In genomic region chr2:30229596-30229995, GRCh38 we compare ENCODE assay signal across 13 cellular contexts. TPM values are rescaled to one million over a fixed set of nuclear protein-coding genes. Genes with fewer than 3 reads are reported as not detected.
DNase-seq lines count a peak whose midpoint lies in the region; ATAC-seq and TF ChIP-seq lines count a peak whose summit lies in the region.
"Had no signal": no experiment of that assay in that cellular context is flagged by ENCODE, and none has a peak within 500 bp of the region (broad histone marks: within the 10 kb centered on the region; RNA-seq: fewer than 3 reads in every experiment).

No MANE protein-coding gene starts in this region.

- in situ Hi-C loops in transverse colon (cut with MboI; ENCODE audit: low pct_ligation_motif_present in 1 of 4, low pct_unique_long_range_greater_than_20kb in 1 of 4, low sequenced_read_pairs in 3 of 4) = loop anchor here in 2 of 4 donors (25.0 kb wide), 2 partner anchors 183 to 208 kb away; partner anchors contain the start of gene LCLAT1 (in 1 of the 2)

- TF ChIP-seq POLR2A in transverse colon (IDR thresholded peaks at IDR 0.05) = no peak

- H3K4me1 ChIP-seq in mesenchymal stem cell (ENCODE audit: control insufficient read depth, insufficient read depth, low read depth, low read length) (peaks cover 30% of the 10 kb centered on the region), transverse colon (peaks cover 6 to 59% (median 40%) of the 10 kb centered on the region in 4 donors), A673 (ENCODE audit: insufficient read depth, low read length, poor library complexity, severe bottlenecking) (peaks cover 14% of the 10 kb centered on the region)

- no peaks in the 10 kb centered on the region for H3K9me3 ChIP-seq in mesenchymal stem cell (ENCODE audit: control insufficient read depth, low read length)
- H3K9me3 ChIP-seq in transverse colon = no peaks in the 10 kb centered on the region
- H3K9me3 ChIP-seq in A673 (ENCODE audit: low read depth, low read length, poor library complexity, severe bottlenecking) = no peaks in the 10 kb centered on the region
- H3K9me3 ChIP-seq: neutrophil had no signal

- peaks cover 2% of the 10 kb centered on the region for H3K36me3 Mint-ChIP-seq in activated naive CD4-positive, alpha-beta T cell treated with anti-CD3 and anti-CD28 coated beads, Interleukin-2, amount 50 U/mL, for 24 hours
- peaks cover 18 to 19% of the 10 kb centered on the region in 2 donors for H3K36me3 Mint-ChIP-seq in activated naive CD4-positive, alpha-beta T cell treated with anti-CD3 and anti-CD28 coated beads, Interleukin-2, amount 50 U/mL, for 72 hours
- H3K36me3 Mint-ChIP-seq in activated CD8-positive, alpha-beta T cell treated with anti-CD3 and anti-CD28 coated beads for 36 hours (ENCODE audit: low read depth) = peaks cover 20% of the 10 kb centered on the region

- no TSS peak for BruUV-seq in A673 (replicated peaks; lab: Mats Ljungman, UMichigan)

- POLR2A ChIA-PET in activated CD8-positive, alpha-beta T cell treated with anti-CD3 and anti-CD28 coated beads for 36 hours (lab: Charles Lee) = interaction anchor here (1.2 to 19.3 kb wide), 9 partner anchors 10 to 218 kb away, joined by 3 to 440 read pairs (median 7); partner anchors contain the start of genes LCLAT1 and YPEL5
- POLR2A ChIA-PET in A673 (lab: Charles Lee; ENCODE audit: low non-redundant PET) = no interaction called here

- H2BK5ac ChIP-seq in mesenchymal stem cell (ENCODE audit: low read depth, low read length, poor library complexity, severe bottlenecking) = no peak overlapping the region

- H4K91ac ChIP-seq in mesenchymal stem cell (ENCODE audit: low read length) = no peak overlapping the region

- CTCF ChIA-PET in activated CD8-positive, alpha-beta T cell treated with anti-CD3 and anti-CD28 coated beads for 36 hours (lab: Charles Lee) = interaction anchor here (0.8 to 14.1 kb wide), 12 partner anchors 9 to 482 kb away, joined by 3 to 216 read pairs (median 4); partner anchors contain the start of gene YPEL5
- CTCF ChIA-PET in A673 (lab: Charles Lee) = interaction anchor here (1.9 kb wide), 1 partner anchor 482 kb away, joined by 18 read pairs; no protein-coding TSS in a partner anchor

- H2BK12ac ChIP-seq in mesenchymal stem cell (ENCODE audit: low read length in 2 of 2) = peak overlapping the region in 1 of 2 experiments; percentile 18

- TF ChIP-seq CTCF in activated CD8-positive, alpha-beta T cell treated with anti-CD3 and anti-CD28 coated beads for 36 hours (IDR thresholded peaks at IDR 0.05) = no peak
- TF ChIP-seq CTCF in transverse colon (IDR thresholded peaks at IDR 0.05) (no peak), A673 (conservative IDR thresholded peaks at IDR 0.05; ENCODE audit: low read depth, low read length) (no peak)

- no peak overlapping the region for H3K4me3 ChIP-seq in mesenchymal stem cell (ENCODE audit: insufficient read depth in 1 of 2, low read depth in 1 of 2, low read length in 2 of 2)
- no peak overlapping the region for H3K4me3 ChIP-seq in transverse colon
- H3K4me3 ChIP-seq in A673 (ENCODE audit: low read depth, low read length, poor library complexity, severe bottlenecking) = no peak overlapping the region

- H3K18ac ChIP-seq in mesenchymal stem cell (ENCODE audit: low read depth in 1 of 2, low read length in 2 of 2) = no peak overlapping the region

- H3K4me3 Mint-ChIP-seq in activated naive CD4-positive, alpha-beta T cell treated with anti-CD3 and anti-CD28 coated beads, Interleukin-2, amount 50 U/mL, for 24 hours = peak overlapping the region; percentile 77
- H3K4me3 Mint-ChIP-seq in activated CD8-positive, alpha-beta T cell treated with anti-CD3 and anti-CD28 coated beads for 36 hours = peak overlapping the region; percentile 78

- no peak overlapping the region for H2AFZ ChIP-seq in mesenchymal stem cell (ENCODE audit: low read depth, low read length)

- peak overlapping the region in 1 of 2 experiments; percentile 20 for H3K4ac ChIP-seq in mesenchymal stem cell (ENCODE audit: low read depth in 1 of 2, low read length in 2 of 2)

- no peak overlapping the region for H3K14ac ChIP-seq in mesenchymal stem cell (ENCODE audit: low read length in 2 of 2)

- no peak overlapping the region for H3K4me2 ChIP-seq in mesenchymal stem cell (ENCODE audit: low read length, poor library complexity, severe bottlenecking)

- H3K4me1 Mint-ChIP-seq in activated naive CD4-positive, alpha-beta T cell treated with anti-CD3 and anti-CD28 coated beads, Interleukin-2, amount 50 U/mL, for 24 hours = peaks cover 66% of the 10 kb centered on the region
- peaks cover 63% of the 10 kb centered on the region for H3K4me1 Mint-ChIP-seq in activated CD8-positive, alpha-beta T cell treated with anti-CD3 and anti-CD28 coated beads for 36 hours (ENCODE audit: low read depth)

- H2BK15ac ChIP-seq in mesenchymal stem cell (ENCODE audit: low read depth, poor library complexity, severe bottlenecking) = peak overlapping the region; percentile 37

- H3K27me3 Mint-ChIP-seq in activated naive CD4-positive, alpha-beta T cell treated with anti-CD3 and anti-CD28 coated beads, Interleukin-2, amount 50 U/mL, for 24 hours = no peaks in the 10 kb centered on the region
- no peaks in the 10 kb centered on the region for H3K27me3 Mint-ChIP-seq in activated CD8-positive, alpha-beta T cell treated with anti-CD3 and anti-CD28 coated beads for 36 hours

- peak overlapping the region; percentile 8 for H4K8ac ChIP-seq in mesenchymal stem cell (ENCODE audit: low read length)

- TF ChIP-seq EP300 in transverse colon (IDR thresholded peaks at IDR 0.05; ENCODE audit: low read depth) = no peak

- H3K27ac ChIP-seq in mesenchymal stem cell (ENCODE audit: low read length, poor library complexity, severe bottlenecking) = no peak overlapping the region
- H3K27ac ChIP-seq in transverse colon = peak overlapping the region in 3 of 4 donors; percentile 15 to 92 (median 85)
- H3K27ac ChIP-seq in A673 (ENCODE audit: low read depth, low read length, poor library complexity, severe bottlenecking) = no peak overlapping the region
- H3K27ac ChIP-seq: neutrophil had no signal

- H3K36me3 ChIP-seq in mesenchymal stem cell (ENCODE audit: control insufficient read depth in 1 of 2, insufficient read depth in 2 of 2, low read depth in 1 of 2, low read length in 2 of 2) (no peaks in the 10 kb centered on the region), transverse colon (no peaks in the 10 kb centered on the region), A673 (ENCODE audit: insufficient read depth, low read length, poor library complexity, severe bottlenecking) (peaks cover 8% of the 10 kb centered on the region)
- H3K36me3 ChIP-seq: neutrophil had no signal

- no peaks in the 10 kb centered on the region for H3K79me1 ChIP-seq in mesenchymal stem cell (replicated peaks; ENCODE audit: low read length, poor library complexity, severe bottlenecking)

- ATAC-seq in activated naive CD4-positive, alpha-beta T cell treated with anti-CD3 and anti-CD28 coated beads, Interleukin-2, amount 50 U/mL, for 72 hours = no peak
- no peak for ATAC-seq in activated CD8-positive, alpha-beta T cell treated with anti-CD3 and anti-CD28 coated beads for 36 hours
- ATAC-seq in HG03045 (IDR thresholded peaks at IDR 0.05; ENCODE audit: unreplicated experiment) = no peak
- ATAC-seq: sciatic nerve had no signal

- WGBS in mesenchymal stem cell = 86% methylated on average over 3 of the region's 3 CpGs
- 87% methylated on average over 3 of the region's 3 CpGs; no CpG with 5 or more reads in 1 of the 2 donors for WGBS in transverse colon (ENCODE audit: low coverage in 1 of 2), 2 donors

- no peak overlapping the region for H2BK120ac ChIP-seq in mesenchymal stem cell (ENCODE audit: low read depth, low read length)

- H2AK5ac ChIP-seq in mesenchymal stem cell (ENCODE audit: low read length, severe bottlenecking) = no peak overlapping the region

- H3K9ac ChIP-seq in mesenchymal stem cell (ENCODE audit: low read length) = no peak overlapping the region

- no peaks in the 10 kb centered on the region for H3K9me3 Mint-ChIP-seq in activated naive CD4-positive, alpha-beta T cell treated with anti-CD3 and anti-CD28 coated beads, Interleukin-2, amount 50 U/mL, for 24 hours
- no peaks in the 10 kb centered on the region for H3K9me3 Mint-ChIP-seq in activated naive CD4-positive, alpha-beta T cell treated with anti-CD3 and anti-CD28 coated beads, Interleukin-2, amount 50 U/mL, for 72 hours
- no peaks in the 10 kb centered on the region for H3K9me3 Mint-ChIP-seq in activated CD8-positive, alpha-beta T cell treated with anti-CD3 and anti-CD28 coated beads for 36 hours

- H3K27ac Mint-ChIP-seq in activated naive CD4-positive, alpha-beta T cell treated with anti-CD3 and anti-CD28 coated beads, Interleukin-2, amount 50 U/mL, for 24 hours = peak overlapping the region; percentile 65
- H3K27ac Mint-ChIP-seq in activated naive CD4-positive, alpha-beta T cell treated with anti-CD3 and anti-CD28 coated beads, Interleukin-2, amount 50 U/mL, for 72 hours = peak overlapping the region in 1 of 2 donors; percentile 44
- no peak overlapping the region for H3K27ac Mint-ChIP-seq in activated CD8-positive, alpha-beta T cell treated with anti-CD3 and anti-CD28 coated beads for 36 hours

- no peak for DNase-seq in activated naive CD4-positive, alpha-beta T cell treated with anti-CD3 and anti-CD28 coated beads, Interleukin-2, amount 50 U/mL, for 72 hours (ENCODE audit: low spot score in 2 of 2)
- DNase-seq in activated CD8-positive, alpha-beta T cell treated with anti-CD3 and anti-CD28 coated beads for 36 hours = no peak
- DNase-seq in mesenchymal stem cell (no peak), transverse colon (no peak), DMS79 treated with DMSO at 0.1 percent for 48 hours (lab: John Stamatoyannopoulos, UW) (no peak), A673 (ENCODE audit: low spot score) (no peak)
- DNase-seq: effector memory CD4-positive, alpha-beta T cell; NCI-H2029; stimulated activated CD4-positive, alpha-beta T cell treated with anti-CD3 and anti-CD28 coated beads, Interleukin-4, amount 100 ng/mL, for 1 hour had no signal

- peak overlapping the region in 1 of 2 experiments; percentile 91 for H3K23ac ChIP-seq in mesenchymal stem cell (ENCODE audit: low read length in 2 of 2)

- peaks cover 6 to 24% of the 10 kb centered on the region in 2 experiments for H3K27me3 ChIP-seq in mesenchymal stem cell (ENCODE audit: control insufficient read depth in 1 of 2, insufficient read depth in 1 of 2, low read length in 2 of 2)
- peaks cover 41% of the 10 kb centered on the region for H3K27me3 ChIP-seq in transverse colon
- H3K27me3 ChIP-seq in A673 (replicated peaks; ENCODE audit: insufficient read depth, low read depth, low read length, poor library complexity) = no peaks in the 10 kb centered on the region

- intact Hi-C loops in activated CD8-positive, alpha-beta T cell treated with anti-CD3 and anti-CD28 coated beads for 36 hours (cut with micrococcal nuclease) = loop anchor here (5.0 kb wide), 1 partner anchor 82 kb away; the partner anchor contains the start of gene YPEL5
- intact Hi-C loops in transverse colon (cut with DNase I; ENCODE audit: low total_unique reads) = no loop called here
- intact Hi-C loops in A673 (cut with micrococcal nuclease; ENCODE audit: unreplicated experiment) = no loop called here

RNA-seq across cellular contexts. Expression of gene LBH, which starts 1.7 kb away (rescaled TPM):
- 10 to 100 TPM; 67.0 to 88.2 TPM for total RNA-seq in activated naive CD4-positive, alpha-beta T cell treated with anti-CD3 and anti-CD28 coated beads, Interleukin-2, amount 50 U/mL, for 72 hours
- 100 to 1,000 TPM; 127 to 130 TPM for total RNA-seq in activated CD8-positive, alpha-beta T cell treated with anti-CD3 and anti-CD28 coated beads for 36 hours
- 76.4 TPM for polyA plus RNA-seq in mesenchymal stem cell (2013, experiment 1 of 2)
- 77.4 TPM for polyA plus RNA-seq in mesenchymal stem cell (2013, experiment 2 of 2)
- total RNA-seq in transverse colon (10 to 100 TPM in 3 of 4 donors, 1 to 10 TPM in 1; 7.0 to 37.8 (median 16.3) TPM), A673 (2021) (114 and 140 TPM in 2 replicates)

Comparison
In these comparisons a context has a peak if more than half of its experiments do, and no peak if none do; other contexts are left out.
1. H3K27ac ChIP-seq: peak in transverse colon (3 of 4); none in mesenchymal stem cell (single experiment) and A673 (single experiment).